ENCODE assay signal across 8 cellular contexts in genomic region chr3:25664810-25665645, GRCh38. TPM values are rescaled to one million over a fixed set of nuclear protein-coding genes. Genes with fewer than 3 reads are reported as not detected.
A peak's percentile ranks its signal among the peaks of the same experiment; 100 is the strongest.
DNase-seq lines count a peak whose midpoint lies in the region; ATAC-seq and TF ChIP-seq lines count a peak whose summit lies in the region.

A gene with protein sequence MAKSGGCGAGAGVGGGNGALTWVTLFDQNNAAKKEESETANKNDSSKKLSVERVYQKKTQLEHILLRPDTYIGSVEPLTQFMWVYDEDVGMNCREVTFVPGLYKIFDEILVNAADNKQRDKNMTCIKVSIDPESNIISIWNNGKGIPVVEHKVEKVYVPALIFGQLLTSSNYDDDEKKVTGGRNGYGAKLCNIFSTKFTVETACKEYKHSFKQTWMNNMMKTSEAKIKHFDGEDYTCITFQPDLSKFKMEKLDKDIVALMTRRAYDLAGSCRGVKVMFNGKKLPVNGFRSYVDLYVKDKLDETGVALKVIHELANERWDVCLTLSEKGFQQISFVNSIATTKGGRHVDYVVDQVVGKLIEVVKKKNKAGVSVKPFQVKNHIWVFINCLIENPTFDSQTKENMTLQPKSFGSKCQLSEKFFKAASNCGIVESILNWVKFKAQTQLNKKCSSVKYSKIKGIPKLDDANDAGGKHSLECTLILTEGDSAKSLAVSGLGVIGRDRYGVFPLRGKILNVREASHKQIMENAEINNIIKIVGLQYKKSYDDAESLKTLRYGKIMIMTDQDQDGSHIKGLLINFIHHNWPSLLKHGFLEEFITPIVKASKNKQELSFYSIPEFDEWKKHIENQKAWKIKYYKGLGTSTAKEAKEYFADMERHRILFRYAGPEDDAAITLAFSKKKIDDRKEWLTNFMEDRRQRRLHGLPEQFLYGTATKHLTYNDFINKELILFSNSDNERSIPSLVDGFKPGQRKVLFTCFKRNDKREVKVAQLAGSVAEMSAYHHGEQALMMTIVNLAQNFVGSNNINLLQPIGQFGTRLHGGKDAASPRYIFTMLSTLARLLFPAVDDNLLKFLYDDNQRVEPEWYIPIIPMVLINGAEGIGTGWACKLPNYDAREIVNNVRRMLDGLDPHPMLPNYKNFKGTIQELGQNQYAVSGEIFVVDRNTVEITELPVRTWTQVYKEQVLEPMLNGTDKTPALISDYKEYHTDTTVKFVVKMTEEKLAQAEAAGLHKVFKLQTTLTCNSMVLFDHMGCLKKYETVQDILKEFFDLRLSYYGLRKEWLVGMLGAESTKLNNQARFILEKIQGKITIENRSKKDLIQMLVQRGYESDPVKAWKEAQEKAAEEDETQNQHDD (N-terminal part only) (minus strand): TSS chr3:25664907. CDS start chr3:25664297, 610 bp downstream.

- no peaks in the 10 kb centered on the region for H3K27me3 ChIP-seq in SK-N-SH (ENCODE audit: insufficient read depth)
- no peaks in the 10 kb centered on the region for H3K27me3 ChIP-seq in gastroesophageal sphincter
- H3K27me3 ChIP-seq in neutrophil, result no peaks in the 10 kb centered on the region

- H3K4me3 ChIP-seq in NB4 (ENCODE audit: low read depth, low read length) (peak within 1 kb of the TSS; percentile 84), SK-N-SH (ENCODE audit: low read depth in 2 of 2, low read length in 1 of 2) (peak within 1 kb of the TSS; percentile 88 to 96), gastroesophageal sphincter (peak within 1 kb of the TSS; percentile 58 to 84), neutrophil (ENCODE audit: low read depth in 1 of 2, low read length in 1 of 2) (peak within 1 kb of the TSS; percentile 73 to 91)

- H3K27ac ChIP-seq in SK-N-SH (ENCODE audit: low read depth in 2 of 2, low read length in 1 of 2) (peak within 1 kb of the TSS; percentile 81 to 97), gastroesophageal sphincter (peak within 1 kb of the TSS; percentile 81 to 97 (median 96)), neutrophil (peak within 1 kb of the TSS; percentile 97), substantia nigra (ENCODE audit: low read depth, low read length, poor library complexity, severe bottlenecking) (peak within 1 kb of the TSS; percentile 95)

- H3K36me3 Mint-ChIP-seq in HFFc6 (ENCODE audit: low read depth), result no peaks in the 10 kb centered on the region; the same call in 1 of the 2 replicates

- H3K27ac Mint-ChIP-seq in HFFc6, result peak within 1 kb of the TSS; percentile 95

- TF ChIP-seq RAD21 in SK-N-SH (IDR thresholded peaks at IDR 0.05; ENCODE audit: low read length), result no peak

- no peaks in the 10 kb centered on the region for H3K9me2 ChIP-seq in SK-N-SH

- H3K27me3 Mint-ChIP-seq in HFFc6 (ENCODE audit: insufficient read depth), result peaks cover 4% of the 10 kb centered on the region

- peaks cover 41% of the 10 kb centered on the region for H3K79me2 ChIP-seq in SK-N-SH (ENCODE audit: insufficient read depth)

- H3K4me1 Mint-ChIP-seq in HFFc6 (ENCODE audit: low read depth), result peaks cover 41% of the 10 kb centered on the region

- peaks cover 6 to 20% of the 10 kb centered on the region in 2 experiments for H3K4me1 ChIP-seq in SK-N-SH (ENCODE audit: control insufficient read depth in 1 of 2, insufficient read depth in 2 of 2, low read depth in 1 of 2, low read length in 1 of 2)
- H3K4me1 ChIP-seq in gastroesophageal sphincter, result peaks cover 0 to 42% (median 17%) of the 10 kb centered on the region in 3 donors
- peaks cover 37 to 38% of the 10 kb centered on the region in 2 experiments for H3K4me1 ChIP-seq in neutrophil (ENCODE audit: control insufficient read depth in 1 of 2, insufficient read depth in 1 of 2, low read depth in 1 of 2, low read length in 1 of 2)

- TF ChIP-seq CTCF in HFFc6 (IDR thresholded peaks at IDR 0.05), result no peak
- TF ChIP-seq CTCF in NB4 (IDR thresholded peaks at IDR 0.05; ENCODE audit: low read depth, low read length), result no peak
- no peak for TF ChIP-seq CTCF in SK-N-SH (IDR thresholded peaks at IDR 0.05)
- no peak for TF ChIP-seq CTCF in gastroesophageal sphincter (IDR thresholded peaks at IDR 0.05)
- peak; percentile 48 for TF ChIP-seq CTCF in neutrophil (IDR thresholded peaks at IDR 0.05)

- peak; percentile 68 for TF ChIP-seq POLR2A in NB4 (IDR thresholded peaks at IDR 0.05; ENCODE audit: extremely low read depth, insufficient read length)
- TF ChIP-seq POLR2A in gastroesophageal sphincter (IDR thresholded peaks at IDR 0.05), result peak; percentile 67 to 83

- DNase-seq in GM04503 (ENCODE audit: low read depth) (peak; percentile 80), HFFc6 (peak; percentile 94), NB4 (ENCODE audit: low read depth) (peak; percentile 98), SK-N-SH (peak; percentile 97), substantia nigra (lab: John Stamatoyannopoulos, UW) (peak; percentile 86 to 98 (median 95))
- peak; percentile 95 for DNase-seq in activated naive CD4-positive, alpha-beta T cell treated with anti-CD3 and anti-CD28 coated beads, Interleukin-2, amount 50 U/mL, for 16 hours

- H3K4me3 Mint-ChIP-seq in HFFc6, result peak within 1 kb of the TSS; percentile 98

- WGBS in SK-N-SH (ENCODE audit: low lambda C conversion rate), result 2% methylated on average over 19 of the region's 43 CpGs
- WGBS in gastroesophageal sphincter (ENCODE audit: low coverage in 1 of 2), 2 donors, result 2% methylated on average over 15 of the region's 43 CpGs; no CpG with 5 or more reads in 1 of the 2 donors

- peaks cover 5% of the 10 kb centered on the region for H3F3A ChIP-seq in SK-N-SH (replicated peaks; ENCODE audit: insufficient read depth)

- no peaks in the 10 kb centered on the region for H3K9me3 Mint-ChIP-seq in HFFc6

- peaks cover 37% of the 10 kb centered on the region for H4K20me1 ChIP-seq in SK-N-SH (ENCODE audit: insufficient read depth)

- H3K9me3 ChIP-seq in SK-N-SH, result no peaks in the 10 kb centered on the region
- H3K9me3 ChIP-seq in gastroesophageal sphincter, result no peaks in the 10 kb centered on the region
- H3K9me3 ChIP-seq in neutrophil, result no peaks in the 10 kb centered on the region

- CTCF ChIA-PET in SK-N-SH (lab: Yijun Ruan, JAX), result interaction anchor here (0.8 to 3.8 kb wide), 3 partner anchors 15 to 18 kb away, joined by 3 to 25 read pairs (median 3); no protein-coding TSS in a partner anchor

- H3K9ac ChIP-seq in SK-N-SH, result peak within 1 kb of the TSS; percentile 84

- peak within 1 kb of the TSS; percentile 89 for H2AFZ ChIP-seq in SK-N-SH (ENCODE audit: low read depth)

- TF ChIP-seq EP300 in SK-N-SH (IDR thresholded peaks at IDR 0.05; ENCODE audit: borderline replicate concordance in 1 of 2, low read depth in 1 of 2, low read length in 1 of 2) (peak; percentile 10 to 82; a peak in 3 of 4 replicates), gastroesophageal sphincter (IDR thresholded peaks at IDR 0.05) (no peak)

- H3K4me2 ChIP-seq in SK-N-SH, result peak within 1 kb of the TSS; percentile 83

- H3K36me3 ChIP-seq in SK-N-SH (replicated peaks in 1 of 2; ENCODE audit: control insufficient read depth in 1 of 2, insufficient read depth in 2 of 2, low read length in 1 of 2), result peaks cover 0 to 8% of the 10 kb centered on the region in 2 experiments
- H3K36me3 ChIP-seq in gastroesophageal sphincter, result no peaks in the 10 kb centered on the region
- H3K36me3 ChIP-seq in neutrophil, result no peaks in the 10 kb centered on the region

- POLR2A ChIA-PET in SK-N-SH (lab: Yijun Ruan, JAX), result no interaction called here

- ATAC-seq in gastroesophageal sphincter, result peak; percentile 99

TF ChIP-seq in SK-N-SH, 30 proteins besides CTCF, POLR2A, EP300 and RAD21 (continues in another document):
- TF ChIP-seq GATA2 (CRISPR knock-in tag; IDR thresholded peaks at IDR 0.05), result no peak
- peak; percentile 50 for TF ChIP-seq MXI1 (IDR thresholded peaks at IDR 0.05; ENCODE audit: low read depth, low read length)
- TF ChIP-seq MEF2A (IDR thresholded peaks at IDR 0.05; ENCODE audit: borderline replicate concordance, low read depth), result no peak
- TF ChIP-seq RCOR1 (IDR thresholded peaks at IDR 0.05; ENCODE audit: low read length), result no peak
- TF ChIP-seq CHD2 (IDR thresholded peaks at IDR 0.05; ENCODE audit: low read length, partially characterized antibody), result peak; percentile 75
- TF ChIP-seq RXRA (IDR thresholded peaks at IDR 0.05; ENCODE audit: borderline replicate concordance, low read depth), result no peak
- no peak for TF ChIP-seq FOXJ3 (CRISPR knock-in tag; IDR thresholded peaks at IDR 0.05)
- TF ChIP-seq MAX (IDR thresholded peaks at IDR 0.05; ENCODE audit: low read depth), result peak; percentile 19; the same call in 1 of the 2 replicates
- TF ChIP-seq, protein P1, sequence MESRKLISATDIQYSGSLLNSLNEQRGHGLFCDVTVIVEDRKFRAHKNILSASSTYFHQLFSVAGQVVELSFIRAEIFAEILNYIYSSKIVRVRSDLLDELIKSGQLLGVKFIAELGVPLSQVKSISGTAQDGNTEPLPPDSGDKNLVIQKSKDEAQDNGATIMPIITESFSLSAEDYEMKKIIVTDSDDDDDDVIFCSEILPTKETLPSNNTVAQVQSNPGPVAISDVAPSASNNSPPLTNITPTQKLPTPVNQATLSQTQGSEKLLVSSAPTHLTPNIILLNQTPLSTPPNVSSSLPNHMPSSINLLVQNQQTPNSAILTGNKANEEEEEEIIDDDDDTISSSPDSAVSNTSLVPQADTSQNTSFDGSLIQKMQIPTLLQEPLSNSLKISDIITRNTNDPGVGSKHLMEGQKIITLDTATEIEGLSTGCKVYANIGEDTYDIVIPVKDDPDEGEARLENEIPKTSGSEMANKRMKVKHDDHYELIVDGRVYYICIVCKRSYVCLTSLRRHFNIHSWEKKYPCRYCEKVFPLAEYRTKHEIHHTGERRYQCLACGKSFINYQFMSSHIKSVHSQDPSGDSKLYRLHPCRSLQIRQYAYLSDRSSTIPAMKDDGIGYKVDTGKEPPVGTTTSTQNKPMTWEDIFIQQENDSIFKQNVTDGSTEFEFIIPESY (IDR thresholded peaks at IDR 0.05; ENCODE audit: borderline replicate concordance, low read depth), result no peak
- peak; percentile 68 for TF ChIP-seq TCF12 (IDR thresholded peaks at IDR 0.05)
- TF ChIP-seq JUND (IDR thresholded peaks at IDR 0.05), result no peak
- no peak for TF ChIP-seq FOSL2 (IDR thresholded peaks at IDR 0.05; ENCODE audit: borderline replicate concordance, low read depth)

RNA-seq across cellular contexts. Expression of the gene that starts here (rescaled TPM):
- total RNA-seq in HFFc6 (2021; fragmentation: NEBNext Ultra II Directional; extraction: Animal tissue kit (Norgen Biotek cat#: 25700)), result 10 to 100 TPM; 69.9 to 97.1 (median 88.5) TPM
- 20.4 and 22.1 TPM in 2 replicates for polyA plus RNA-seq in SK-N-SH (2012; rRNA removed)
- polyA plus RNA-seq in SK-N-SH (2012; cell fraction: cytosol; rRNA removed), result 31.1 and 45.3 TPM in 2 replicates
- polyA plus RNA-seq in SK-N-SH (2012; cell fraction: nucleus; rRNA removed), result 18.8 and 36.6 TPM in 2 replicates
- total RNA-seq in gastroesophageal sphincter, result 100 to 1,000 TPM; 109 to 149 (median 127) TPM

Comparison
In these comparisons a context has a peak if more than half of its experiments do, and no peak if none do; other contexts are left out.
1. Peak in every context shown above with its lines: DNase-seq, ATAC-seq, H3K4me3 ChIP-seq and H3K27ac ChIP-seq.